8 cellular contexts compared by ENCODE assay signal in genomic region chr9:105694848-105695581, GRCh38. TPM values are rescaled to one million over a fixed set of nuclear protein-coding genes. Genes with fewer than 3 reads are reported as not detected.
DNase-seq lines count a peak whose midpoint lies in the region; ATAC-seq and FAIRE-seq lines count a peak whose summit lies in the region.

No MANE protein-coding gene starts in this region.

- peaks cover 18% of the 10 kb centered on the region for H3K4me1 ChIP-seq in neuron (ENCODE audit: insufficient read depth, low read length)

- no peak for FAIRE-seq in frontal cortex (lab: Jason Lieb, UNC)

- no peaks in the 10 kb centered on the region for H3K9me3 ChIP-seq in neuron (ENCODE audit: low read length)

- H3K4me3 ChIP-seq in neuron (ENCODE audit: low read length): peak overlapping the region; percentile 65

- H2AFZ ChIP-seq in neuron (ENCODE audit: low read depth, low read length): peak overlapping the region; percentile 80

- no peaks in the 10 kb centered on the region for H3K27me3 ChIP-seq in neuron (ENCODE audit: insufficient read depth, low read length)

- H3K36me3 ChIP-seq in neuron (ENCODE audit: insufficient read depth, low read length): no peaks in the 10 kb centered on the region

- DNase-seq in CMK (ENCODE audit: low read depth) (peak; percentile 52), RPMI7951 (ENCODE audit: low read depth) (peak; percentile 61), frontal cortex (ENCODE audit: low spot score in 2 of 2) (peak; percentile 39 to 49), superior temporal gyrus (ENCODE audit: extremely low spot score) (peak; percentile 78)
- DNase-seq in activated effector memory CD4-positive, alpha-beta T cell treated with anti-CD3 and anti-CD28 coated beads, Interleukin-2, amount 50 U/mL, for 16 hours: peak; percentile 81

- ATAC-seq in GM19463 (IDR thresholded peaks at IDR 0.05; ENCODE audit: unreplicated experiment) (peak; percentile 56), HG03571 (IDR thresholded peaks at IDR 0.05; ENCODE audit: unreplicated experiment) (peak; percentile 59)

RNA-seq across cellular contexts. Expression of gene TMEM38B, which starts 0.7 kb away (rescaled TPM):
- total RNA-seq in RPMI7951 (2014; rRNA removed; shearing (Covaris generic)): 18.5 and 22.5 TPM in 2 replicates
- 29.3 TPM for total RNA-seq in frontal cortex

RNA-seq across cellular contexts. Expression of gene TAL2, which starts 32.8 kb away (rescaled TPM):
- total RNA-seq in RPMI7951 (2014; rRNA removed; shearing (Covaris generic)): not detected in 2 replicates
- total RNA-seq in frontal cortex: 13.5 TPM

Comparison
In these comparisons a context has a peak if more than half of its experiments do, and no peak if none do; other contexts are left out.
1. Peak in every context shown above with its lines: DNase-seq, ATAC-seq and H3K4me3 ChIP-seq.
2. RNA of gene TAL2, which starts 32.8 kb away (total RNA-seq): 13.5 TPM in frontal cortex (single experiment); not detected in RPMI7951; every median in the first group is over 10 times any median in the second.